ENCODE assay signal across 12 cellular contexts in genomic region chr6:26336355-26337198, GRCh38. TPM values are rescaled to one million over a fixed set of nuclear protein-coding genes. Genes with fewer than 3 reads are reported as not detected.
DNase-seq lines count a peak whose midpoint lies in the region; ATAC-seq and TF ChIP-seq lines count a peak whose summit lies in the region.
"Had no signal": no experiment of that assay in that cellular context is flagged by ENCODE, and none has a peak within 500 bp of the region (broad histone marks: within the 10 kb centered on the region; RNA-seq: fewer than 3 reads in every experiment).

No MANE protein-coding gene starts in this region.

- no peaks in the 10 kb centered on the region for H3K9me2 ChIP-seq in Loucy (replicated peaks; ENCODE audit: low read depth, low read length)

- peak overlapping the region; percentile 24 for H3K9ac ChIP-seq in Loucy (ENCODE audit: low read depth, low read length, poor library complexity, severe bottlenecking)

- no peak overlapping the region for H2AFZ ChIP-seq in Loucy (ENCODE audit: low read length)

- H3K4me1 ChIP-seq in Loucy (ENCODE audit: insufficient read depth, low read length, poor library complexity, severe bottlenecking) (peaks cover 17% of the 10 kb centered on the region), mucosa of descending colon (ENCODE audit: low read depth) (peaks cover 1% of the 10 kb centered on the region)

- H3K27me3 ChIP-seq in Loucy (ENCODE audit: insufficient read depth, low read length, poor library complexity, severe bottlenecking), result no peaks in the 10 kb centered on the region

- intact Hi-C loops in mucosa of descending colon (cut with DNase I, micrococcal nuclease), result no loop called here

- H3K79me2 ChIP-seq in Loucy (ENCODE audit: insufficient read depth, low read length), result no peaks in the 10 kb centered on the region

- POLR2A ChIA-PET in activated CD8-positive, alpha-beta T cell treated with anti-CD3 and anti-CD28 coated beads, Interleukin-2, amount 10 ng/mL, durations not matched to agents 7 days and 5 days (lab: Charles Lee), result interaction anchor here (0.6 to 1.8 kb wide), 5 partner anchors 24 to 201 kb away, joined by 3 to 6 read pairs (median 3); partner anchors contain the start of gene HMGN4

- CTCF ChIA-PET in activated CD8-positive, alpha-beta T cell treated with anti-CD3 and anti-CD28 coated beads, Interleukin-2, amount 10 ng/mL, durations not matched to agents 7 days and 5 days (lab: Charles Lee), result interaction anchor here (0.7 to 5.2 kb wide), 8 partner anchors 9 to 259 kb away, joined by 3 to 22 read pairs (median 3); partner anchors contain the start of gene HMGN4

- H3K4me2 ChIP-seq in Loucy (ENCODE audit: low read depth, low read length, poor library complexity, severe bottlenecking), result peak overlapping the region; percentile 57

- H3K4me3 Mint-ChIP-seq in activated CD8-positive, alpha-beta T cell treated with anti-CD3 and anti-CD28 coated beads, Interleukin-2, amount 10 ng/mL, durations not matched to agents 7 days and 5 days, result peak overlapping the region; percentile 19

- TF ChIP-seq CTCF in Loucy (conservative IDR thresholded peaks at IDR 0.05; ENCODE audit: low read length) (no peak), mucosa of descending colon (IDR thresholded peaks at IDR 0.05) (no peak)

- H3K27ac Mint-ChIP-seq in activated CD8-positive, alpha-beta T cell treated with anti-CD3 and anti-CD28 coated beads, Interleukin-2, amount 10 ng/mL, durations not matched to agents 7 days and 5 days, result peak overlapping the region; percentile 81

- H3K36me3 ChIP-seq in Loucy (ENCODE audit: insufficient read depth, low read length) (no peaks in the 10 kb centered on the region), mucosa of descending colon (ENCODE audit: low read depth) (no peaks in the 10 kb centered on the region)
- H3K36me3 ChIP-seq: heart left ventricle had no signal

- DNase-seq in Daoy (ENCODE audit: low read depth) (peak; percentile 71), mucosa of descending colon (no peak), GM19240 (ENCODE audit: insufficient read length, low spot score) (no peak)
- DNase-seq in activated CD8-positive, alpha-beta T cell treated with anti-CD3 and anti-CD28 coated beads, Interleukin-2, amount 10 ng/mL, durations not matched to agents 7 days and 5 days, result no peak
- no peak for DNase-seq in activated CD4-positive, alpha-beta T cell treated with anti-CD3 and anti-CD28 coated beads for 1 hour
- no peak for DNase-seq in activated CD4-positive, alpha-beta T cell treated with anti-CD3 and anti-CD28 coated beads for 4 hours
- DNase-seq: activated gamma-delta T cell; heart left ventricle; occipital lobe; stimulated activated CD8-positive, alpha-beta memory T cell treated with anti-CD3 and anti-CD28 coated beads, Interleukin-4, amount 100 ng/mL, for 48 hours had no signal

- peaks cover 53% of the 10 kb centered on the region for H3K4me1 Mint-ChIP-seq in activated CD8-positive, alpha-beta T cell treated with anti-CD3 and anti-CD28 coated beads, Interleukin-2, amount 10 ng/mL, durations not matched to agents 7 days and 5 days (ENCODE audit: low read depth)

- H3K36me3 Mint-ChIP-seq in activated CD8-positive, alpha-beta T cell treated with anti-CD3 and anti-CD28 coated beads, Interleukin-2, amount 10 ng/mL, durations not matched to agents 7 days and 5 days (ENCODE audit: low read depth), result peaks cover 2% of the 10 kb centered on the region

- H3K9me3 ChIP-seq in Loucy (ENCODE audit: insufficient read depth, low read depth, low read length), result no peaks in the 10 kb centered on the region
- H3K9me3 ChIP-seq in mucosa of descending colon, result no peaks in the 10 kb centered on the region
- H3K9me3 ChIP-seq: heart left ventricle had no signal

- peaks cover 7% of the 10 kb centered on the region for H3K27me3 Mint-ChIP-seq in activated CD8-positive, alpha-beta T cell treated with anti-CD3 and anti-CD28 coated beads, Interleukin-2, amount 10 ng/mL, durations not matched to agents 7 days and 5 days (ENCODE audit: low read depth)

- H3F3A ChIP-seq in Loucy (ENCODE audit: low read depth), result 0 out of 2 replicates have a peak, but pooled peaks cover 4% of the 10 kb centered on the region

- peak; percentile 45 for ATAC-seq in activated CD8-positive, alpha-beta T cell treated with anti-CD3 and anti-CD28 coated beads, Interleukin-2, amount 10 ng/mL, durations not matched to agents 7 days and 5 days
- ATAC-seq in mucosa of descending colon (peak; percentile 59), GM18868 (IDR thresholded peaks at IDR 0.05; ENCODE audit: unreplicated experiment) (no peak)
- ATAC-seq: heart left ventricle had no signal

- H3K4me3 ChIP-seq in Loucy (ENCODE audit: low read length, poor library complexity, severe bottlenecking), result peak overlapping the region; percentile 42
- H3K4me3 ChIP-seq in mucosa of descending colon, result no peak overlapping the region
- H3K4me3 ChIP-seq: heart left ventricle had no signal

- H4K20me1 ChIP-seq in Loucy (ENCODE audit: insufficient read depth, low read length, poor library complexity, severe bottlenecking), result no peaks in the 10 kb centered on the region

- H3K9me3 Mint-ChIP-seq in activated CD8-positive, alpha-beta T cell treated with anti-CD3 and anti-CD28 coated beads, Interleukin-2, amount 10 ng/mL, durations not matched to agents 7 days and 5 days (ENCODE audit: insufficient read depth), result no peaks in the 10 kb centered on the region

RNA-seq across cellular contexts. Expression of gene BTN3A2, which starts 28.4 kb away (rescaled TPM):
- total RNA-seq in Daoy (2014; rRNA removed; shearing (Covaris generic)), result 18.3 and 26.2 TPM in 2 replicates
- 10 to 100 TPM; 69.0 to 78.3 TPM for total RNA-seq in activated CD8-positive, alpha-beta T cell treated with anti-CD3 and anti-CD28 coated beads, Interleukin-2, amount 10 ng/mL, durations not matched to agents 7 days and 5 days
- 10 to 100 TPM; 48.0 to 55.1 (median 48.7) TPM for total RNA-seq in mucosa of descending colon

RNA-seq across cellular contexts. Expression of gene BTN2A2, which starts 46.3 kb away (rescaled TPM):
- total RNA-seq in Daoy (2014; rRNA removed; shearing (Covaris generic)), result 8.4 and 14.3 TPM in 2 replicates
- 10 to 100 TPM; 10.3 to 11.4 TPM for total RNA-seq in activated CD8-positive, alpha-beta T cell treated with anti-CD3 and anti-CD28 coated beads, Interleukin-2, amount 10 ng/mL, durations not matched to agents 7 days and 5 days
- 10 to 100 TPM in 1 of 3 donors, 1 to 10 TPM in 2; 7.0 to 12.6 (median 9.2) TPM for total RNA-seq in mucosa of descending colon
